ENCODE assay signal across 19 cellular contexts in the genomic region with DNA sequence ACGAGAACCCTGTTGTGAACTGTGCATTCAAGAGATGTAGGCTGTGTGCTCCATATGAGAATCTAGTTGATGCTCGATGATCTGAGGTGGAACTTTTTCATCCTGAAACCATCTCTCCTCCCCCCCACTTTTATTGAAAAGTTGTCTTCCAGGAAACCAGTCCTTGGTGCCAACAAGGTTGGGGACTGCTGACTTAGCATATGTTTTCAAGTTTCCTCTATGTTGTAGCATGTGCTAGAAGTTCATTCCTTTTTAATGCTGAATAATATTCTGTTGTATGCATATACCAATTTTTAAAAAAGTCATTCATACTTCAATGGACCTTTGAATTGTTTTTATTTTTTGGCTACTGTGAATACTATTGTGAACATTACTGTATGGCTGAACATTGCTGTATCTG. TPM values are rescaled to one million over a fixed set of nuclear protein-coding genes. Genes with fewer than 3 reads are reported as not detected.
DNase-seq lines count a peak whose midpoint lies in the region; ATAC-seq, FAIRE-seq and TF ChIP-seq lines count a peak whose summit lies in the region.
"Had no signal": no experiment of that assay in that cellular context is flagged by ENCODE, and none has a peak within 500 bp of the region (broad histone marks: within the 10 kb centered on the region; RNA-seq: fewer than 3 reads in every experiment).

No MANE protein-coding gene starts in this region.

- POLR2A ChIA-PET in HepG2 (lab: Yijun Ruan, JAX) = no interaction called here

- H3K4me2 ChIP-seq in HepG2 (ENCODE audit: low read depth, low read length) = no peak overlapping the region
- H3K4me2 ChIP-seq: GM23338 had no signal

- BruUV-seq in HepG2 (replicated peaks; lab: Mats Ljungman, UMichigan) = no TSS peak

- no peak for TF ChIP-seq CTCF in HepG2 (CRISPR knock-in tag; IDR thresholded peaks at IDR 0.05)
- no peak for TF ChIP-seq CTCF in right lobe of liver (IDR thresholded peaks at IDR 0.05)
- TF ChIP-seq CTCF in ascending aorta (IDR thresholded peaks at IDR 0.05) = no peak
- TF ChIP-seq CTCF in thoracic aorta (IDR thresholded peaks at IDR 0.05) = no peak
- TF ChIP-seq CTCF in kidney (IDR thresholded peaks at IDR 0.05; ENCODE audit: borderline replicate concordance, extremely low read depth, insufficient read depth) = no peak

- H3K9ac ChIP-seq in HepG2 (ENCODE audit: insufficient read depth, low read depth, low read length) = no peak overlapping the region
- H3K9ac ChIP-seq in kidney (ENCODE audit: low read length in 2 of 2) = no peak overlapping the region

- no peak for DNase-seq in HepG2 (ENCODE audit: low spot score)
- no peak for DNase-seq in right lobe of liver
- no peak for DNase-seq in ascending aorta (ENCODE audit: low spot score in 2 of 2)
- no peak for DNase-seq in thoracic aorta (ENCODE audit: low spot score)
- no peak for DNase-seq in EL
- no peak for DNase-seq in kidney
- DNase-seq: 8988T; C1 segment of cervical spinal cord; Calu3; CD4-positive, alpha-beta memory T cell; COR-L47; DMS79; GF-D8; H9; HFFc6 had no signal

- H3K27ac ChIP-seq in HepG2 (ENCODE audit: extremely low read length, insufficient read depth, low read length) (no peak overlapping the region), right lobe of liver (no peak overlapping the region), ascending aorta (peak overlapping the region; percentile 73 to 93), thoracic aorta (peak overlapping the region; percentile 59 to 86), kidney (ENCODE audit: low read depth in 2 of 2, low read length in 2 of 2) (no peak overlapping the region)

- no peaks in the 10 kb centered on the region for H3K36me3 ChIP-seq in HepG2 (replicated peaks in 1 of 2; ENCODE audit: control insufficient read depth in 1 of 2, insufficient read depth in 2 of 2, low read length in 2 of 2)
- no peaks in the 10 kb centered on the region for H3K36me3 ChIP-seq in right lobe of liver
- H3K36me3 ChIP-seq in ascending aorta = no peaks in the 10 kb centered on the region
- no peaks in the 10 kb centered on the region for H3K36me3 ChIP-seq in thoracic aorta
- H3K36me3 ChIP-seq in kidney (ENCODE audit: control insufficient read depth in 1 of 2, insufficient read depth in 2 of 2, low read length in 2 of 2) = no peaks in the 10 kb centered on the region

- in situ Hi-C loops in HepG2 (cut with HindIII; ENCODE audit: extremely low pct_ligation_motif_present, low pct_unique_long_range_greater_than_20kb) = no loop called here

- intact Hi-C loops in HepG2 (cut with micrococcal nuclease; ENCODE audit: unreplicated experiment) = no loop called here
- intact Hi-C loops in right lobe of liver (cut with DNase I) = no loop called here
- intact Hi-C loops in ascending aorta (cut with DNase I) = no loop called here
- intact Hi-C loops in kidney (cut with DNase I) = no loop called here

- H3K27me3 ChIP-seq in HepG2 (ENCODE audit: control insufficient read depth in 1 of 2, insufficient read depth in 2 of 2, low read length in 2 of 2) (no peaks in the 10 kb centered on the region; a peak in 1 of 5 replicates), right lobe of liver (no peaks in the 10 kb centered on the region), ascending aorta (no peaks in the 10 kb centered on the region), thoracic aorta (replicated peaks; ENCODE audit: insufficient read depth) (no peaks in the 10 kb centered on the region)

- H2AFZ ChIP-seq in HepG2 (ENCODE audit: low read length) = no peak overlapping the region
- H2AFZ ChIP-seq: GM23338 had no signal

- CTCF ChIA-PET in HepG2 (lab: Yijun Ruan, JAX; ENCODE audit: low intra/inter-chr PET ratio, low total read pairs) = no interaction called here

- TF ChIP-seq POLR2A in HepG2 (IDR thresholded peaks at IDR 0.05; ENCODE audit: insufficient read depth in 1 of 2, low read depth in 2 of 2, low read length in 2 of 2) (no peak), right lobe of liver (IDR thresholded peaks at IDR 0.05) (no peak)

- H3K9me3 ChIP-seq in HepG2 (ENCODE audit: low read length) (no peaks in the 10 kb centered on the region), right lobe of liver (no peaks in the 10 kb centered on the region), ascending aorta (no peaks in the 10 kb centered on the region), thoracic aorta (no peaks in the 10 kb centered on the region), kidney (ENCODE audit: control insufficient read depth in 1 of 2, low read length in 2 of 2) (no peaks in the 10 kb centered on the region)

- TF ChIP-seq EP300 in HepG2 (IDR thresholded peaks at IDR 0.05; ENCODE audit: low read depth in 2 of 2, low read length in 2 of 2) (no peak), HepG2 (CRISPR knock-in tag; IDR thresholded peaks at IDR 0.05; ENCODE audit: borderline replicate concordance) (no peak)

- no peak for TF ChIP-seq RAD21 in HepG2 (CRISPR knock-in tag; IDR thresholded peaks at IDR 0.05)

- H3K4me1 ChIP-seq in HepG2 (ENCODE audit: insufficient read depth, low read length) = peaks cover 8% of the 10 kb centered on the region; the same call in 1 of the 2 replicates
- peaks cover 0 to 10% (median 0%) of the 10 kb centered on the region in 4 donors for H3K4me1 ChIP-seq in right lobe of liver
- H3K4me1 ChIP-seq in ascending aorta = peaks cover 13 to 75% of the 10 kb centered on the region in 2 donors
- peaks cover 68 to 97% of the 10 kb centered on the region in 2 donors for H3K4me1 ChIP-seq in thoracic aorta (ENCODE audit: control insufficient read depth in 1 of 2, low read depth in 2 of 2)
- peaks cover 0 to 2% of the 10 kb centered on the region in 2 donors for H3K4me1 ChIP-seq in kidney (ENCODE audit: control insufficient read depth in 1 of 2, insufficient read depth in 1 of 2, low read depth in 1 of 2, low read length in 2 of 2)

- no peaks in the 10 kb centered on the region for H3K79me2 ChIP-seq in HepG2 (ENCODE audit: insufficient read depth, low read length)

- H4K20me1 ChIP-seq in HepG2 (ENCODE audit: insufficient read depth, low read length) = no peaks in the 10 kb centered on the region

- FAIRE-seq in HepG2 (lab: Jason Lieb, UNC) (no peak), kidney (lab: Jason Lieb, UNC) (no peak)
- FAIRE-seq: GM12891 had no signal

- 51% methylated on average over 2 of the region's 2 CpGs for WGBS in HepG2 (ENCODE audit: low lambda C conversion rate)
- WGBS in right lobe of liver (ENCODE audit: insufficient coverage, low coverage, low lambda C conversion rate, missing lambda C conversion rate) = 100% methylated on average over 1 of the region's 2 CpGs

- H3K4me3 ChIP-seq in HepG2 (replicated peaks in 1 of 3; ENCODE audit: insufficient read depth in 1 of 3, low read depth in 2 of 3, low read length in 3 of 3) (no peak overlapping the region), right lobe of liver (no peak overlapping the region), ascending aorta (no peak overlapping the region), thoracic aorta (no peak overlapping the region), kidney (ENCODE audit: low read length in 2 of 2) (no peak overlapping the region)
- H3K4me3 ChIP-seq: GM23338 had no signal

- no peak for ATAC-seq in HepG2
- no peak for ATAC-seq in right lobe of liver
- ATAC-seq in thoracic aorta (ENCODE audit: insufficient number of reproducible peaks, low FRiP score, low read depth) = no peak
- ATAC-seq in GM21367 (IDR thresholded peaks at IDR 0.05; ENCODE audit: unreplicated experiment) = no peak
- ATAC-seq: HCT116 had no signal

TF ChIP-seq in HepG2, 621 proteins besides CTCF, POLR2A, EP300 and RAD21:
- TF ChIP-seq MAFK (conservative IDR thresholded peaks at IDR 0.05 in 1 of 2, IDR thresholded peaks at IDR 0.05 in 1 of 2; ENCODE audit: low read length in 2 of 2) (peak; percentile 46 to 63; a peak in 3 of 4 replicates), MAFF (IDR thresholded peaks at IDR 0.05; ENCODE audit: low read depth, low read length) (peak; percentile 58), SNRNP70 (IDR thresholded peaks at IDR 0.05; ENCODE audit: low read depth, low read length) (no peak), SOX5 (CRISPR knock-in tag; IDR thresholded peaks at IDR 0.05; ENCODE audit: borderline replicate concordance) (no peak)

RNA-seq across cellular contexts. Expression of a gene that starts 27.2 kb away (rescaled TPM):
- total RNA-seq in HepG2 (2016; rRNA removed; fragmentation: Illumina TruSeq; extraction: Trizol) (2.6 and 2.9 TPM in 2 replicates), right lobe of liver (1 to 10 TPM; 3.3 to 8.6 (median 4.6) TPM), ascending aorta (16.1 TPM), thoracic aorta (10 to 100 TPM; 60.4 to 63.0 TPM), kidney (51.1 TPM)
- total RNA-seq in HepG2 (2016; cell fraction: cytosol; rRNA removed; fragmentation: Illumina TruSeq; extraction: Trizol; ENCODE audit: low read depth) = 0.62 and 0.71 TPM in 2 replicates
- total RNA-seq in HepG2 (2016; cell fraction: insoluble cytoplasmic fraction; rRNA removed; fragmentation: Illumina TruSeq; extraction: Trizol) = 2.5 TPM in 2 replicates
- total RNA-seq in HepG2 (2016; cell fraction: membrane; rRNA removed; fragmentation: Illumina TruSeq; extraction: Trizol) = 0.96 and 0.99 TPM in 2 replicates
- 2.9 and 3.2 TPM in 2 replicates for total RNA-seq in HepG2 (2016; cell fraction: nucleus; rRNA removed; fragmentation: Illumina TruSeq; extraction: Trizol)
- polyA plus RNA-seq in HepG2 (2011; rRNA removed) (1.4 and 1.8 TPM in 2 replicates), kidney (ENCODE audit: insufficient read depth, low read depth, low replicate concordance) (22.3 TPM)
- polyA plus RNA-seq in HepG2 (2011; cell fraction: cytosol; rRNA removed) = 1.1 and 1.2 TPM in 2 replicates
- 1.3 TPM in 2 replicates for polyA plus RNA-seq in HepG2 (2011; cell fraction: nucleus; rRNA removed)
- 1.3 and 2.3 TPM in 2 replicates for polyA plus RNA-seq in HepG2 (2012)
- 0.12 and 0.16 TPM in 2 replicates for polyA plus RNA-seq in HepG2 (2016; cell fraction: cytosol; fragmentation: Illumina TruSeq; extraction: Trizol; ENCODE audit: low read depth)
- 1.6 and 2.0 TPM in 2 replicates for polyA plus RNA-seq in HepG2 (2016; cell fraction: insoluble cytoplasmic fraction; fragmentation: Illumina TruSeq; extraction: Trizol; ENCODE audit: low read depth)
- 0.38 and 0.58 TPM in 2 replicates for polyA plus RNA-seq in HepG2 (2016; cell fraction: membrane; fragmentation: Illumina TruSeq; extraction: Trizol; ENCODE audit: low read depth)
- 1.9 and 2.5 TPM in 2 replicates for polyA plus RNA-seq in HepG2 (2016; cell fraction: nucleus; fragmentation: Illumina TruSeq; extraction: Trizol; ENCODE audit: insufficient read depth, low read depth)
- 1.8 and 15.1 TPM in 2 replicates for polyA minus RNA-seq in HepG2 (2011; rRNA and poly(A)+ RNA removed; ENCODE audit: low replicate concordance)
- 1.8 and 1.9 TPM in 2 replicates for polyA minus RNA-seq in HepG2 (2011; cell fraction: cytosol; rRNA and poly(A)+ RNA removed)
- polyA minus RNA-seq in HepG2 (2011; cell fraction: nucleus; rRNA and poly(A)+ RNA removed) = 4.6 and 7.1 TPM in 2 replicates

Comparison
In these comparisons a context has a peak if more than half of its experiments do, and no peak if none do; other contexts are left out.
1. H3K27ac ChIP-seq: peak in ascending aorta (2 of 2) and thoracic aorta (2 of 2); none in HepG2 (single experiment), right lobe of liver (0 of 3) and kidney (0 of 2).